In genomic region chr1:153652795-153653507, GRCh38 we compare ENCODE assay signal across 14 cellular contexts. TPM values are rescaled to one million over a fixed set of nuclear protein-coding genes. Genes with fewer than 3 reads are reported as not detected.
DNase-seq lines count a peak whose midpoint lies in the region; ATAC-seq, FAIRE-seq and TF ChIP-seq lines count a peak whose summit lies in the region.
"Had no signal": no experiment of that assay in that cellular context is flagged by ENCODE, and none has a peak within 500 bp of the region (broad histone marks: within the 10 kb centered on the region; RNA-seq: fewer than 3 reads in every experiment).

No MANE protein-coding gene starts in this region.

- H3K36me3 ChIP-seq in MG63: no peaks in the 10 kb centered on the region
- no peaks in the 10 kb centered on the region for H3K36me3 ChIP-seq in brain microvascular endothelial cell (replicated peaks)
- H3K36me3 ChIP-seq in small intestine (ENCODE audit: control insufficient read depth in 2 of 2, insufficient read depth in 2 of 2, low read length in 2 of 2): no peaks in the 10 kb centered on the region

- H3K9me3 ChIP-seq in MG63: no peaks in the 10 kb centered on the region
- no peaks in the 10 kb centered on the region for H3K9me3 ChIP-seq in small intestine (ENCODE audit: control insufficient read depth, low read depth)

- DNase-seq in MG63 (peak; percentile 41), brain microvascular endothelial cell (peak; percentile 31), islet precursor cell (peak; percentile 63), small intestine (peak; percentile 27), H54 (ENCODE audit: insufficient read length, low spot score) (no peak), NCI-H774 (lab: John Stamatoyannopoulos, UW) (no peak)
- no peak for DNase-seq in activated CD4-positive, alpha-beta T cell treated with anti-CD3 and anti-CD28 coated beads for 1 hour
- DNase-seq: activated CD4-positive, CD25-positive, alpha-beta regulatory T cell; DND-41; NCI-H1105; stimulated activated naive CD4-positive, alpha-beta T cell had no signal

- H3K27me3 ChIP-seq in MG63 (no peaks in the 10 kb centered on the region), brain microvascular endothelial cell (replicated peaks) (no peaks in the 10 kb centered on the region), small intestine (ENCODE audit: control insufficient read depth in 2 of 2, insufficient read depth in 2 of 2, low read length in 2 of 2) (no peaks in the 10 kb centered on the region)

- no peak for TF ChIP-seq CTCF in brain microvascular endothelial cell (IDR thresholded peaks at IDR 0.05; ENCODE audit: low read depth, low read length, missing control alignments)

- H3K4me3 ChIP-seq in MG63: no peak overlapping the region
- H3K4me3 ChIP-seq in brain microvascular endothelial cell (ENCODE audit: low read depth, low read length): no peak overlapping the region
- no peak overlapping the region for H3K4me3 ChIP-seq in small intestine (ENCODE audit: low read depth in 1 of 2, low read length in 2 of 2)

- no peaks in the 10 kb centered on the region for H3K4me1 ChIP-seq in small intestine (ENCODE audit: control insufficient read depth in 2 of 2, insufficient read depth in 1 of 2, low read depth in 1 of 2, low read length in 1 of 2)

- FAIRE-seq in small intestine (lab: Jason Lieb, UNC): no peak
- no peak for FAIRE-seq in H54 (lab: Jason Lieb, UNC)

- H3K27ac ChIP-seq in brain microvascular endothelial cell: no peak overlapping the region
- peak overlapping the region in 1 of 2 donors; percentile 22 for H3K27ac ChIP-seq in small intestine (ENCODE audit: low read depth in 1 of 2, low read length in 1 of 2)

- no peak for ATAC-seq in GM21447 (IDR thresholded peaks at IDR 0.05; ENCODE audit: unreplicated experiment)
- ATAC-seq: left lobe of liver had no signal

- WGBS in small intestine, 3 donors: 50 to 63% (median 60%) methylated on average over 3 of the region's 3 CpGs

- no peak for TF ChIP-seq POLR2A in H54 (IDR thresholded peaks at IDR 0.05; ENCODE audit: low read depth, low read length)

- in situ Hi-C loops in brain microvascular endothelial cell (cut with HindIII; ENCODE audit: low pct_ligation_motif_present, low sequenced_read_pairs): no loop called here

RNA-seq across cellular contexts. Expression of gene SNAPIN, which starts 5.6 kb away (rescaled TPM):
- 50.4 and 84.0 TPM in 2 replicates for total RNA-seq in MG63 (2014; rRNA removed; shearing (Covaris generic); ENCODE audit: low replicate concordance)
- polyA plus RNA-seq in small intestine: 10 to 100 TPM; 23.9 to 29.2 (median 24.0) TPM

RNA-seq across cellular contexts. Expression of gene ILF2, which starts 17.8 kb away (rescaled TPM):
- 305 and 372 TPM in 2 replicates for total RNA-seq in MG63 (2014; rRNA removed; shearing (Covaris generic); ENCODE audit: low replicate concordance)
- polyA plus RNA-seq in small intestine: 100 to 1,000 TPM in 1 of 3 donors, 10 to 100 TPM in 2; 58.1 to 145 (median 75.7) TPM

RNA-seq across cellular contexts. Expression of gene CHTOP, which starts 19.1 kb away (rescaled TPM):
- total RNA-seq in MG63 (2014; rRNA removed; shearing (Covaris generic); ENCODE audit: low replicate concordance): 61.0 and 72.4 TPM in 2 replicates
- 10 to 100 TPM; 40.3 to 54.4 (median 44.5) TPM for polyA plus RNA-seq in small intestine

RNA-seq across cellular contexts. Expression of gene S100A1, which starts 24.7 kb away (rescaled TPM):
- total RNA-seq in MG63 (2014; rRNA removed; shearing (Covaris generic); ENCODE audit: low replicate concordance): 0.99 TPM in 1 of 2 replicates, not detected in the other
- polyA plus RNA-seq in small intestine: 10 to 100 TPM in 1 of 3 donors, 1 to 10 TPM in 2; 2.9 to 13.5 (median 4.0) TPM

RNA-seq across cellular contexts. Expression of gene NPR1, which starts 25.5 kb away (rescaled TPM):
- total RNA-seq in MG63 (2014; rRNA removed; shearing (Covaris generic); ENCODE audit: low replicate concordance): 0.33 TPM in 1 of 2 replicates, not detected in the other
- 10 to 100 TPM in 1 of 3 donors, under 1 TPM in 2; 0.22 to 18.1 (median 0.54) TPM for polyA plus RNA-seq in small intestine
- total RNA-seq: H4 had no signal

Comparison
In these comparisons a context has a peak if more than half of its experiments do, and no peak if none do; other contexts are left out.
1. DNase-seq: peak in MG63 (single experiment), brain microvascular endothelial cell (single experiment), islet precursor cell (single experiment) and small intestine (single experiment); none in activated CD4-positive, alpha-beta T cell treated with anti-CD3 and anti-CD28 coated beads for 1 hour (single experiment), H54 (single experiment) and NCI-H774 (single experiment).